6 cellular contexts compared by ENCODE assay signal in the genomic region with DNA sequence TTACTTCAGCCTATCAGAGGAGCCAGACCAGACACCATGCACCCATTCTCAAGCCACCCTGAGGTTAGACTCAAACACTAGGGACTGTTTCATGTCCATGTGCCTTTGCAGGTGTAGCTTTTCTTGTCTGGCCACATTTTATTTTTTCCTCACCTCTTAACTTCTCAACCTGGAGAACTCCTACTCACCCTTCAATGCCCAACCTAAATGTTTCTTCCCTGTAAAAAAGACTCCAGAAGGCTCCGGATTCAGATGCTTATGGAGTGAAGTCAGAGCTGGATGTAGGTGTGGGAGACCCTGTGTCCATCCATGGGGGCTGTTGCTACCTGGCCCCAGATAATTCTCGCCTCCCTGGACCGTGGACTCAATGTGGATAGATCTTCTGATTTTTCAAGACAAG.
"Had no signal": no experiment of that assay in that cellular context is flagged by ENCODE, and none has a peak within 500 bp of the region (broad histone marks: within the 10 kb centered on the region; RNA-seq: fewer than 3 reads in every experiment).

No MANE protein-coding gene starts in this region.

- H3K4me3 ChIP-seq: K562 had no signal

- H3K27ac ChIP-seq: HL-60 had no signal

- ATAC-seq: HepG2, K562 had no signal

- DNase-seq: IMR-90, KBM-7, KG1 had no signal
